ENCODE assay signal across 9 cellular contexts in genomic region chr22:31631381-31631780, GRCh38. TPM values are rescaled to one million over a fixed set of nuclear protein-coding genes. Genes with fewer than 3 reads are reported as not detected.
DNase-seq lines count a peak whose midpoint lies in the region; ATAC-seq and TF ChIP-seq lines count a peak whose summit lies in the region.
"Had no signal": no experiment of that assay in that cellular context is flagged by ENCODE, and none has a peak within 500 bp of the region (broad histone marks: within the 10 kb centered on the region; RNA-seq: fewer than 3 reads in every experiment).

No MANE protein-coding gene starts in this region.

- TF ChIP-seq CTCF in adrenal gland (IDR thresholded peaks at IDR 0.05) = no peak
- no peak for TF ChIP-seq CTCF in liver (IDR thresholded peaks at IDR 0.05; ENCODE audit: low read depth, low read length, missing input control)
- no peak for TF ChIP-seq CTCF in tibial nerve (IDR thresholded peaks at IDR 0.05)
- no peak for TF ChIP-seq CTCF in GM13977 (IDR thresholded peaks at IDR 0.05; ENCODE audit: extremely low read depth, insufficient read depth, missing control alignments)

- in situ Hi-C loops in GM13977 (cut with MboI; ENCODE audit: low pct_unique_long_range_greater_than_20kb, low sequenced_read_pairs, unreplicated experiment) = no loop called here

- no peak for TF ChIP-seq POLR2A in adrenal gland (IDR thresholded peaks at IDR 0.05)
- TF ChIP-seq POLR2A in tibial nerve (IDR thresholded peaks at IDR 0.05) = no peak

- intact Hi-C loops in adrenal gland (cut with DNase I) = loop anchor here in 1 of 2 donors (5.0 kb wide), 1 partner anchor 69 kb away; no protein-coding TSS in a partner anchor

- peaks cover 2% of the 10 kb centered on the region for H3K36me3 Mint-ChIP-seq in activated naive CD4-positive, alpha-beta T cell treated with anti-CD3 and anti-CD28 coated beads, Interleukin-2, amount 10 ng/mL, durations not matched to agents 7 days and 5 days

- H3K9me3 Mint-ChIP-seq in activated naive CD4-positive, alpha-beta T cell treated with anti-CD3 and anti-CD28 coated beads, Interleukin-2, amount 10 ng/mL, durations not matched to agents 7 days and 5 days = no peaks in the 10 kb centered on the region

- H3K36me3 ChIP-seq in adrenal gland (replicated peaks in 1 of 2) (no peaks in the 10 kb centered on the region), liver (ENCODE audit: control insufficient read depth in 4 of 4, insufficient read depth in 3 of 4, low read depth in 1 of 4, low read length in 3 of 4) (peaks cover 0 to 2% (median 0%) of the 10 kb centered on the region in 4 donors), tibial nerve (no peaks in the 10 kb centered on the region)

- H3K9ac ChIP-seq in liver (ENCODE audit: low read depth in 1 of 2, low read length in 2 of 2) = no peak overlapping the region

- CTCF ChIA-PET in activated naive CD4-positive, alpha-beta T cell treated with anti-CD3 and anti-CD28 coated beads, Interleukin-2, amount 10 ng/mL, durations not matched to agents 7 days and 5 days (lab: Charles Lee) = interaction anchor here (1.4 to 3.4 kb wide), 4 partner anchors 10 to 180 kb away, joined by 6 to 13 read pairs (median 10); no protein-coding TSS in a partner anchor

- H3K27me3 Mint-ChIP-seq in activated naive CD4-positive, alpha-beta T cell treated with anti-CD3 and anti-CD28 coated beads, Interleukin-2, amount 10 ng/mL, durations not matched to agents 7 days and 5 days = no peaks in the 10 kb centered on the region

- H3K4me1 ChIP-seq in adrenal gland (replicated peaks in 1 of 2) = peaks cover 26 to 45% of the 10 kb centered on the region in 2 donors
- H3K4me1 ChIP-seq in liver (ENCODE audit: control insufficient read depth in 4 of 4, insufficient read depth in 4 of 4, low read length in 3 of 4) = peaks cover 7 to 50% (median 23%) of the 10 kb centered on the region in 4 donors
- peaks cover 0 to 60% (median 24%) of the 10 kb centered on the region in 4 donors for H3K4me1 ChIP-seq in tibial nerve

- no peak for ATAC-seq in HG02623 (IDR thresholded peaks at IDR 0.05; ENCODE audit: unreplicated experiment)

- TF ChIP-seq RAD21 in liver (IDR thresholded peaks at IDR 0.05) = no peak

- H3K27me3 ChIP-seq in adrenal gland = no peaks in the 10 kb centered on the region
- no peaks in the 10 kb centered on the region for H3K27me3 ChIP-seq in liver (ENCODE audit: control insufficient read depth in 4 of 4, insufficient read depth in 4 of 4, low read length in 3 of 4)
- H3K27me3 ChIP-seq in tibial nerve = no peaks in the 10 kb centered on the region

- H3K4me1 Mint-ChIP-seq in activated naive CD4-positive, alpha-beta T cell treated with anti-CD3 and anti-CD28 coated beads, Interleukin-2, amount 10 ng/mL, durations not matched to agents 7 days and 5 days = peaks cover 39% of the 10 kb centered on the region

- H3K9me3 ChIP-seq in adrenal gland (replicated peaks in 1 of 3) = no peaks in the 10 kb centered on the region
- no peaks in the 10 kb centered on the region for H3K9me3 ChIP-seq in liver (ENCODE audit: control insufficient read depth in 4 of 4, low read length in 3 of 4)
- no peaks in the 10 kb centered on the region for H3K9me3 ChIP-seq in tibial nerve

- DNase-seq in activated naive CD4-positive, alpha-beta T cell treated with anti-CD3 and anti-CD28 coated beads, Interleukin-2, amount 10 ng/mL, durations not matched to agents 7 days and 5 days = no peak
- DNase-seq in activated naive CD4-positive, alpha-beta T cell treated with anti-CD3 and anti-CD28 coated beads, Interleukin-2, amount 50 U/mL, for 16 hours = no peak
- DNase-seq in adrenal gland (no peak), tibial nerve (ENCODE audit: low spot score in 2 of 2) (no peak), GM13977 (ENCODE audit: low spot score) (no peak), CD1c-positive myeloid dendritic cell (ENCODE audit: extremely low spot score) (no peak)
- DNase-seq: NCI-H1436 treated with DMSO at 0.1 percent for 48 hours had no signal

- H3K27ac Mint-ChIP-seq in activated naive CD4-positive, alpha-beta T cell treated with anti-CD3 and anti-CD28 coated beads, Interleukin-2, amount 10 ng/mL, durations not matched to agents 7 days and 5 days = peak overlapping the region; percentile 78

- 81 to 88% (median 85%) methylated on average over 9 of the region's 9 CpGs for WGBS in adrenal gland, 4 donors
- 90% methylated on average over 9 of the region's 9 CpGs for WGBS in liver
- WGBS in tibial nerve, 2 donors = 61 to 68% methylated on average over 8 to 9 of the region's 9 CpGs

- peak overlapping the region in 1 of 4 donors; percentile 82 for H3K4me3 ChIP-seq in adrenal gland
- H3K4me3 ChIP-seq in liver (ENCODE audit: low read depth in 1 of 3, low read length in 3 of 3) = no peak overlapping the region
- H3K4me3 ChIP-seq in tibial nerve = peak overlapping the region; percentile 58 to 84 (median 78)

- H3K4me3 Mint-ChIP-seq in activated naive CD4-positive, alpha-beta T cell treated with anti-CD3 and anti-CD28 coated beads, Interleukin-2, amount 10 ng/mL, durations not matched to agents 7 days and 5 days = peak overlapping the region; percentile 63

- H3K27ac ChIP-seq in adrenal gland = peak overlapping the region; percentile 50 to 95 (median 93)
- peak overlapping the region; percentile 64 to 90 for H3K27ac ChIP-seq in liver (ENCODE audit: low read depth in 1 of 2, low read length in 2 of 2)
- peak overlapping the region; percentile 47 to 92 (median 88) for H3K27ac ChIP-seq in tibial nerve

- TF ChIP-seq EP300 in tibial nerve (IDR thresholded peaks at IDR 0.05) = no peak

TF ChIP-seq in liver, 16 proteins besides CTCF, POLR2A, EP300 and RAD21:
- TF ChIP-seq NR2F2 (IDR thresholded peaks at IDR 0.05) (no peak), GABPA (IDR thresholded peaks at IDR 0.05 in 1 of 2, conservative IDR thresholded peaks at IDR 0.05 in 1 of 2) (no peak)

RNA-seq across cellular contexts. Expression of gene PISD, which starts 30.6 kb away (rescaled TPM):
- 10 to 100 TPM; 42.1 to 99.5 (median 56.6) TPM for total RNA-seq in adrenal gland
- 10 to 100 TPM; 25.1 to 87.0 (median 68.7) TPM for polyA plus RNA-seq in adrenal gland
- 10 to 100 TPM; 24.3 to 28.3 TPM for total RNA-seq in liver
- polyA plus RNA-seq in liver = 10 to 100 TPM; 14.7 to 16.5 TPM
- total RNA-seq in tibial nerve = 10 to 100 TPM; 26.9 to 44.7 (median 36.2) TPM

Comparison
In these comparisons a context has a peak if more than half of its experiments do, and no peak if none do; other contexts are left out.
1. H3K4me3 ChIP-seq: peak in tibial nerve (4 of 4); none in liver (0 of 3).
2. Peak in every context shown above with its lines, with median percentiles within 50 percentile points of each other: H3K27ac ChIP-seq.